ENCODE assay signal across 14 cellular contexts in the genomic region with DNA sequence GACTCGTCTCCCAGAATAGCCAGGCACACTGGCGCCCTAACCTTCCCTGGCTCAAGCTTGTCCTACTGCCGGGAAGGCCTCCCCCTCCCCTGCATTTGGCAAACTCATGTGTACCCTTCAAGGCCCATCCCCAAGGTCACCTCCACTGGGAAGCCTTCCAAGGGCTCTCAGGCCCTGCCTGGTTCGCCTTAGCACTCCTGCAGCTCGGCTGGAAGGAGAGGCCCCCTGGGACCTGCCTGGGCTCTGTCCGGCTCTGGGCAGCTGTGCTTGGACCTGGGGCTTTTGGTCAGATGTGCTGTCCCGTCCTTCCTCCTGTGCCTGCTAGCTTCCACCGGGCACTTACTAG. TPM values are rescaled to one million over a fixed set of nuclear protein-coding genes. Genes with fewer than 3 reads are reported as not detected.
"Had no signal": no experiment of that assay in that cellular context is flagged by ENCODE, and none has a peak within 500 bp of the region (broad histone marks: within the 10 kb centered on the region; RNA-seq: fewer than 3 reads in every experiment).

No MANE protein-coding gene starts in this region.

- H3K36me3 ChIP-seq: stomach had no signal

- H3K27ac Mint-ChIP-seq: activated naive CD4-positive, alpha-beta T cell treated with anti-CD3 and anti-CD28 coated beads, Interleukin-2, amount 50 U/mL, for 72 hours; activated T-helper 2 cell treated with anti-CD3 and anti-CD28 coated beads, Interferon-gamma antibody, Interleukin-2, Interleukin-4, amounts not matched to agents 10 μg/mL and 5 μg/mL and 100 μg/mL, durations not matched to agents 14 hours and 24 hours and 36 hours; natural killer cell treated with Interleukin-12 subunit alpha and Interleukin-12 subunit beta and Interleukin-15 and Interleukin-18, amount 100 ng/mL, for 72 hours; T-helper 17 cell had no signal

- H3K36me3 Mint-ChIP-seq: activated naive CD4-positive, alpha-beta T cell treated with anti-CD3 and anti-CD28 coated beads, Interleukin-2, amount 50 U/mL, for 72 hours; natural killer cell treated with Interleukin-12 subunit alpha and Interleukin-12 subunit beta and Interleukin-15 and Interleukin-18, amount 100 ng/mL, for 72 hours had no signal

- H3K27ac ChIP-seq: dorsolateral prefrontal cortex, stomach had no signal

- H3K4me3 ChIP-seq: dorsolateral prefrontal cortex, stomach had no signal

- H3K9me3 ChIP-seq: stomach had no signal

- DNase-seq: activated CD4-positive, alpha-beta T cell treated with anti-CD3 and anti-CD28 coated beads, Interleukin-2, amount 50 U/mL, for 1 hour; activated CD4-positive, CD25-positive, alpha-beta regulatory T cell; activated T-cell treated with anti-CD3 and anti-CD28 coated beads for 4 hours; amygdala; dorsolateral prefrontal cortex; mammary epithelial cell; stomach; T-helper 17 cell had no signal

- ATAC-seq: activated naive CD4-positive, alpha-beta T cell treated with anti-CD3 and anti-CD28 coated beads, Interleukin-2, amount 50 U/mL, for 72 hours; esophagus mucosa; natural killer cell treated with Interleukin-12 subunit alpha and Interleukin-12 subunit beta and Interleukin-15 and Interleukin-18, amount 100 ng/mL, for 72 hours; T-helper 17 cell had no signal

- H3K9me3 Mint-ChIP-seq: activated naive CD4-positive, alpha-beta T cell treated with anti-CD3 and anti-CD28 coated beads, Interleukin-2, amount 50 U/mL, for 72 hours; activated T-helper 2 cell treated with anti-CD3 and anti-CD28 coated beads, Interferon-gamma antibody, Interleukin-2, Interleukin-4, amounts not matched to agents 10 μg/mL and 5 μg/mL and 100 μg/mL, durations not matched to agents 14 hours and 24 hours and 36 hours; natural killer cell treated with Interleukin-12 subunit alpha and Interleukin-12 subunit beta and Interleukin-15 and Interleukin-18, amount 100 ng/mL, for 72 hours had no signal

- H3K4me3 Mint-ChIP-seq: natural killer cell treated with Interleukin-12 subunit alpha and Interleukin-12 subunit beta and Interleukin-15 and Interleukin-18, amount 100 ng/mL, for 72 hours; T-helper 17 cell had no signal

RNA-seq across cellular contexts. Expression of gene DLK1, which starts 15.6 kb away (rescaled TPM):
- total RNA-seq: activated CD8-positive, alpha-beta memory T cell treated with anti-CD3 and anti-CD28 coated beads for 36 hours; activated naive CD4-positive, alpha-beta T cell treated with anti-CD3 and anti-CD28 coated beads, Interleukin-2, amount 50 U/mL, for 72 hours; activated T-helper 2 cell treated with anti-CD3 and anti-CD28 coated beads, Interferon-gamma antibody, Interleukin-2, Interleukin-4, amounts not matched to agents 10 μg/mL and 5 μg/mL and 100 μg/mL, durations not matched to agents 14 hours and 24 hours and 36 hours; glomerular endothelial cell; mammary epithelial cell; natural killer cell treated with Interleukin-12 subunit alpha and Interleukin-12 subunit beta and Interleukin-15 and Interleukin-18, amount 100 ng/mL, for 72 hours had no signal
- polyA plus RNA-seq: mammary epithelial cell had no signal
